In the genomic region with DNA sequence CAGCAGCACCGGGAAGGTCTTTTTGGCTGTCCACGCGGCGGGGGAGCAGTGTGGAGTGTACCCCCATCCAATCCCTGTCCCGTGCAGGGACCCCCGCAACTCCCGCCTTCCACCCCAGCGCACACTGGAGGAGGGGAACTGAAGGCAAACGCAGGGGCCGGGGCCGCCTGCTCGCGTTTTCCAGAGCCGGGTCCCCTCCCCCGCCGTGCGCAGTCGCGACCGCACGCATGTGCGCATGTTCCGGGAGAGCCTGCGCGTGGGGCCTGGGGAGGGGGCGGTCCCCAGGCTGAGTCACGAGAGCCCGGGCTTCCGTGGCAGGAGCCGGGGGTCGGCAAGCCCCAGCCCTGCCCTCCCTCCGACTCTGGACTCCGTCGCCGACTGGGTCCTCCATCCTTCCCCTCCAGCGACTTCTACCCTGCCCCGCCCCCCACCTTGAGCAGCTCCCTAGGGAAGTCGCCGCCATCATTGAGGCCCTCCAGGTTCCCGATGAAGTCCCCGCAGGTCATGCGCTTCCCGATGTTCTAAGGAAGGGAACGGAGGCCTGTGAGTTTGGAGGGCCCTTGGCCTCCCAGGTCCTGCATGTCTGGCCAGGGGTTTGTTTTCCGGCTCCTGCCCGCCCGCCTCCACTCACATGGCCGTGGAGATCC, we compare ENCODE assay signal across 9 cellular contexts. TPM values are rescaled to one million over a fixed set of nuclear protein-coding genes. Genes with fewer than 3 reads are reported as not detected.
DNase-seq lines count a peak whose midpoint lies in the region; ATAC-seq lines count a peak whose summit lies in the region.
"Had no signal": no experiment of that assay in that cellular context is flagged by ENCODE, and none has a peak within 500 bp of the region (broad histone marks: within the 10 kb centered on the region; RNA-seq: fewer than 3 reads in every experiment).

No MANE protein-coding gene starts in this region.

- no peak overlapping the region for H3K27ac ChIP-seq in HUES64 (ENCODE audit: low read depth, low read length)

- 4% methylated on average over 48 of the region's 48 CpGs for whole genome bisulfite sequencing in HUES64

- H3K9me3 ChIP-seq in HUES64 (ENCODE audit: insufficient read depth, low read depth, low read length) (no peaks in the 10 kb centered on the region), iPS-18c (ENCODE audit: control insufficient read depth, insufficient read depth, low read length) (no peaks in the 10 kb centered on the region)

- H3K4me3 ChIP-seq in HUES64 (ENCODE audit: low read length) (peak overlapping the region; percentile 63), iPS-18c (ENCODE audit: insufficient read depth, low read depth, low read length) (peak overlapping the region; percentile 60)

- ATAC-seq in activated naive CD8-positive, alpha-beta T cell treated with anti-CD3 and anti-CD28 coated beads, Interleukin-2, amount 10 ng/mL, durations not matched to agents 7 days and 5 days (ENCODE audit: low read depth), result no peak
- no peak for ATAC-seq in HG03521 (IDR thresholded peaks at IDR 0.05; ENCODE audit: unreplicated experiment)
- no peak for ATAC-seq in activated CD4-positive, CD25-positive, alpha-beta regulatory T cell treated with anti-CD3 and anti-CD28 coated beads, Interleukin-2, amount 50 U/mL, for 24 hours

- H3K4me1 ChIP-seq in HUES64 (ENCODE audit: insufficient read depth, low read length), result peaks cover 8% of the 10 kb centered on the region; the same call in 1 of the 2 replicates

- peaks cover 55% of the 10 kb centered on the region for H3K27me3 ChIP-seq in HUES64 (ENCODE audit: insufficient read depth, low read length)

- H3K9ac ChIP-seq in HUES64 (ENCODE audit: low read depth, low read length), result peak overlapping the region; percentile 33

- peaks cover 35% of the 10 kb centered on the region for H3K27me3 Mint-ChIP-seq in activated naive CD8-positive, alpha-beta T cell treated with anti-CD3 and anti-CD28 coated beads, Interleukin-2, amount 10 ng/mL, durations not matched to agents 7 days and 5 days

- POLR2A ChIA-PET in activated naive CD8-positive, alpha-beta T cell treated with anti-CD3 and anti-CD28 coated beads, Interleukin-2, amount 10 ng/mL, durations not matched to agents 7 days and 5 days (lab: Charles Lee), result interaction anchor here (1.2 to 3.4 kb wide), 3 partner anchors 10 to 22 kb away, joined by 5 to 20 read pairs (median 7); a partner anchor contains a TSS

- H3K36me3 Mint-ChIP-seq in activated naive CD8-positive, alpha-beta T cell treated with anti-CD3 and anti-CD28 coated beads, Interleukin-2, amount 10 ng/mL, durations not matched to agents 7 days and 5 days, result no peaks in the 10 kb centered on the region

- H3K27ac Mint-ChIP-seq in activated naive CD8-positive, alpha-beta T cell treated with anti-CD3 and anti-CD28 coated beads, Interleukin-2, amount 10 ng/mL, durations not matched to agents 7 days and 5 days, result no peak overlapping the region

- peaks cover 22% of the 10 kb centered on the region for H3K4me1 Mint-ChIP-seq in activated naive CD8-positive, alpha-beta T cell treated with anti-CD3 and anti-CD28 coated beads, Interleukin-2, amount 10 ng/mL, durations not matched to agents 7 days and 5 days

- no peaks in the 10 kb centered on the region for H3K36me3 ChIP-seq in HUES64 (ENCODE audit: insufficient read depth, low read length)

- DNase-seq in activated naive CD8-positive, alpha-beta T cell treated with anti-CD3 and anti-CD28 coated beads, Interleukin-2, amount 10 ng/mL, durations not matched to agents 7 days and 5 days, result peak; percentile 68
- peak; percentile 60 to 67 for DNase-seq in stimulated activated CD4-positive, alpha-beta T cell treated with anti-CD3 and anti-CD28 coated beads, Interleukin-2, amount 100 ng/mL, for 48 hours
- no peak for DNase-seq in NCI-H1694 treated with DMSO at 0.1 percent for 48 hours (lab: John Stamatoyannopoulos, UW)
- DNase-seq in GOT3 (lab: John Stamatoyannopoulos, UW), result no peak

- no peaks in the 10 kb centered on the region for H3K9me3 Mint-ChIP-seq in activated naive CD8-positive, alpha-beta T cell treated with anti-CD3 and anti-CD28 coated beads, Interleukin-2, amount 10 ng/mL, durations not matched to agents 7 days and 5 days

- H3K4me3 Mint-ChIP-seq in activated naive CD8-positive, alpha-beta T cell treated with anti-CD3 and anti-CD28 coated beads, Interleukin-2, amount 10 ng/mL, durations not matched to agents 7 days and 5 days, result peak overlapping the region; percentile 74

RNA-seq across cellular contexts. Expression of a gene that starts 8.0 kb away (rescaled TPM):
- polyA plus RNA-seq in HUES64 (2013, experiment 1 of 2), result 3.9 TPM
- polyA plus RNA-seq in HUES64 (2013, experiment 2 of 2), result 9.3 TPM
- total RNA-seq in activated naive CD8-positive, alpha-beta T cell treated with anti-CD3 and anti-CD28 coated beads, Interleukin-2, amount 10 ng/mL, durations not matched to agents 7 days and 5 days, result 1 to 10 TPM; 3.6 to 4.3 TPM

RNA-seq across cellular contexts. Expression of a gene that starts 10.1 kb away (rescaled TPM):
- polyA plus RNA-seq in HUES64 (2013, experiment 1 of 2), result 9.0 TPM
- 7.9 TPM for polyA plus RNA-seq in HUES64 (2013, experiment 2 of 2)
- total RNA-seq in activated naive CD8-positive, alpha-beta T cell treated with anti-CD3 and anti-CD28 coated beads, Interleukin-2, amount 10 ng/mL, durations not matched to agents 7 days and 5 days, result 10 to 100 TPM; 11.7 to 16.3 TPM

RNA-seq across cellular contexts. Expression of a gene that starts 15.0 kb away (rescaled TPM):
- polyA plus RNA-seq in HUES64 (2013, experiment 1 of 2), result 11.4 TPM
- 16.7 TPM for polyA plus RNA-seq in HUES64 (2013, experiment 2 of 2)
- 100 to 1,000 TPM; 103 to 104 TPM for total RNA-seq in activated naive CD8-positive, alpha-beta T cell treated with anti-CD3 and anti-CD28 coated beads, Interleukin-2, amount 10 ng/mL, durations not matched to agents 7 days and 5 days

RNA-seq across cellular contexts. Expression of a gene that starts 21.8 kb away (rescaled TPM):
- polyA plus RNA-seq in HUES64 (2013, experiment 1 of 2), result 42.7 TPM
- polyA plus RNA-seq in HUES64 (2013, experiment 2 of 2), result 56.5 TPM
- 10 to 100 TPM; 68.6 to 70.3 TPM for total RNA-seq in activated naive CD8-positive, alpha-beta T cell treated with anti-CD3 and anti-CD28 coated beads, Interleukin-2, amount 10 ng/mL, durations not matched to agents 7 days and 5 days

RNA-seq across cellular contexts. Expression of a gene that starts 40.8 kb away (rescaled TPM):
- polyA plus RNA-seq in HUES64 (2013, experiment 1 of 2), result 0.15 TPM
- 0.44 TPM for polyA plus RNA-seq in HUES64 (2013, experiment 2 of 2)
- under 1 TPM; 0.28 to 0.54 TPM for total RNA-seq in activated naive CD8-positive, alpha-beta T cell treated with anti-CD3 and anti-CD28 coated beads, Interleukin-2, amount 10 ng/mL, durations not matched to agents 7 days and 5 days
- total RNA-seq: dermis microvascular lymphatic vessel endothelial cell had no signal

Comparison
In these comparisons a context has a peak if more than half of its experiments do, and no peak if none do; other contexts are left out.
1. DNase-seq: peak in activated naive CD8-positive, alpha-beta T cell treated with anti-CD3 and anti-CD28 coated beads, Interleukin-2, amount 10 ng/mL, durations not matched to agents 7 days and 5 days (single experiment) and stimulated activated CD4-positive, alpha-beta T cell treated with anti-CD3 and anti-CD28 coated beads, Interleukin-2, amount 100 ng/mL, for 48 hours (2 of 2); none in NCI-H1694 treated with DMSO at 0.1 percent for 48 hours (single experiment) and GOT3 (single experiment).